1 cellular context compared by ENCODE assay signal in genomic region chr7:143281529-143281928, GRCh38.
TF ChIP-seq lines count a peak whose summit lies in the region.

No MANE protein-coding gene starts in this region.

TF ChIP-seq in K562, 482 proteins besides CTCF, POLR2A, EP300 and RAD21 (continues in another document):
- TF ChIP-seq TAF15 (IDR thresholded peaks at IDR 0.05; ENCODE audit: low read depth, low read length) (no peak), ID3 (CRISPR knock-in tag; IDR thresholded peaks at IDR 0.05) (no peak), ID3 (tag; IDR thresholded peaks at IDR 0.05) (no peak), SOX6 (IDR thresholded peaks at IDR 0.05) (peak; percentile 70), SMARCB1 (IDR thresholded peaks at IDR 0.05; ENCODE audit: insufficient read length, low read depth) (no peak), CBFA2T2 (conservative IDR thresholded peaks at IDR 0.05) (0 out of 2 replicates have a peak, but pooled peaks have one; percentile 9), RBM39 (optimal IDR thresholded peaks at IDR 0.05; ENCODE audit: low read depth, low read length) (no peak), ZNF431 (CRISPR knock-in tag; IDR thresholded peaks at IDR 0.05) (no peak), NUFIP1 (IDR thresholded peaks at IDR 0.05; ENCODE audit: partially characterized antibody) (no peak), ETV5 (CRISPR knock-in tag; IDR thresholded peaks at IDR 0.05; ENCODE audit: low read depth) (no peak), RHOXF2B (CRISPR knock-in tag; conservative IDR thresholded peaks at IDR 0.05) (no peak), EHMT2 (IDR thresholded peaks at IDR 0.05) (no peak), NCOA4 (IDR thresholded peaks at IDR 0.05; ENCODE audit: partially characterized antibody) (no peak), HINFP (tag; conservative IDR thresholded peaks at IDR 0.05; ENCODE audit: low read depth) (no peak), ESRRA (IDR thresholded peaks at IDR 0.05; ENCODE audit: borderline replicate concordance, low read depth) (no peak), DEAF1 (CRISPR knock-in tag; IDR thresholded peaks at IDR 0.05) (no peak), ZNF354B (CRISPR knock-in tag; IDR thresholded peaks at IDR 0.05) (no peak), CCAR2 (IDR thresholded peaks at IDR 0.05; ENCODE audit: low read depth, low read length) (no peak), ZBTB9 (CRISPR knock-in tag; IDR thresholded peaks at IDR 0.05) (no peak), E4F1 (CRISPR knock-in tag; IDR thresholded peaks at IDR 0.05; ENCODE audit: borderline replicate concordance) (no peak), POLR2AphosphoS2 (IDR thresholded peaks at IDR 0.05; ENCODE audit: low read length) (no peak), FOXM1 (IDR thresholded peaks at IDR 0.05; ENCODE audit: low read depth) (no peak), FOXM1 (CRISPR knock-in tag; IDR thresholded peaks at IDR 0.05; ENCODE audit: low read depth) (no peak), SIRT6 (IDR thresholded peaks at IDR 0.05; ENCODE audit: low read depth, low read length) (no peak), ZNF174 (CRISPR knock-in tag; IDR thresholded peaks at IDR 0.05) (no peak), MAFF (IDR thresholded peaks at IDR 0.05; ENCODE audit: low read length) (0 out of 2 replicates have a peak, but pooled peaks have one; percentile 11), DPF2 (IDR thresholded peaks at IDR 0.05) (peak; percentile 69), MEIS2 (IDR thresholded peaks at IDR 0.05; ENCODE audit: partially characterized antibody) (no peak), NFE2 (IDR thresholded peaks at IDR 0.05; ENCODE audit: low read depth) (peak; percentile 72), ARID1B (IDR thresholded peaks at IDR 0.05) (peak; percentile 56), ZNF668 (CRISPR knock-in tag; IDR thresholded peaks at IDR 0.05) (no peak), CBFA2T3 (IDR thresholded peaks at IDR 0.05) (peak; percentile 33), SAFB (IDR thresholded peaks at IDR 0.05; ENCODE audit: borderline replicate concordance, low read depth, low read length) (no peak), PML (IDR thresholded peaks at IDR 0.05; ENCODE audit: low read length) (no peak), SMARCE1 (IDR thresholded peaks at IDR 0.05) (0 out of 2 replicates have a peak, but pooled peaks have one; percentile 20), FOXO4 (CRISPR knock-in tag; IDR thresholded peaks at IDR 0.05) (no peak), ZNF766 (CRISPR knock-in tag; conservative IDR thresholded peaks at IDR 0.05) (no peak), ZNF584 (CRISPR knock-in tag; IDR thresholded peaks at IDR 0.05; ENCODE audit: low read depth) (no peak), HDAC8 (tag; IDR thresholded peaks at IDR 0.05) (no peak), TEAD2 (tag; IDR thresholded peaks at IDR 0.05) (no peak), NONO (IDR thresholded peaks at IDR 0.05; ENCODE audit: low read depth in 2 of 2, low read length in 1 of 2) (0 out of 4 replicates have a peak, but pooled peaks of 1 of the 2 experiments have one; percentile 16), DNMT1 (IDR thresholded peaks at IDR 0.05) (no peak), SMAD3 (CRISPR knock-in tag; conservative IDR thresholded peaks at IDR 0.05) (no peak), RBM22 (IDR thresholded peaks at IDR 0.05; ENCODE audit: low read depth, low read length, poor library complexity, severe bottlenecking) (no peak), AFF4 (CRISPR knock-in tag; IDR thresholded peaks at IDR 0.05) (no peak), ZFP30 (CRISPR knock-in tag; IDR thresholded peaks at IDR 0.05; ENCODE audit: borderline replicate concordance) (no peak), ZNF449 (CRISPR knock-in tag; IDR thresholded peaks at IDR 0.05) (no peak), PATZ1 (CRISPR knock-in tag; IDR thresholded peaks at IDR 0.05; ENCODE audit: borderline replicate concordance) (no peak), NELFE (IDR thresholded peaks at IDR 0.05; ENCODE audit: insufficient read depth, insufficient read length) (no peak), ZNF512 (tag; IDR thresholded peaks at IDR 0.05) (no peak), SMAD4 (CRISPR knock-in tag; conservative IDR thresholded peaks at IDR 0.05) (no peak), HNRNPL (IDR thresholded peaks at IDR 0.05; ENCODE audit: low read depth, low read length) (no peak), SIN3B (IDR thresholded peaks at IDR 0.05; ENCODE audit: low read depth) (no peak)
